ENCODE assay signal across 16 cellular contexts in the genomic region with DNA sequence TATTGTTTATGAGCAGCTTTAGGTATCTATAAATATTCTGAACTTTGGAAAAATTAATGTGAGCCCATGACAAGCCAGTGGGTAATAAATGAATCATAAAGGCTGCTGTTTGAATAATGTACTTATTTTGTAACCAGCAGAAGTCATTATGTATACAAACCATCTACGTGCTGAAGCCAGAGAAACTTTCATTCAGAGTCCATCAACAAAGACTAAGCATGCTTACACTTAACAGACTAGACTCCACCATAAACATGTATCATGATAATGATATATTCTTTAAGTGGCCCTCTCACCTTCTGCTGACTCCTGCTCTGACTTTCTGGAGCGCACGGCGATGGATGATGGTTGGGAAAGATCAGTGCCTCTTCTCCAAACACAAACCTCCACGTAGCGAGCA.
DNase-seq lines count a peak whose midpoint lies in the region; ATAC-seq, FAIRE-seq and TF ChIP-seq lines count a peak whose summit lies in the region.
"Had no signal": no experiment of that assay in that cellular context is flagged by ENCODE, and none has a peak within 500 bp of the region (broad histone marks: within the 10 kb centered on the region; RNA-seq: fewer than 3 reads in every experiment).

No MANE protein-coding gene starts in this region.

- H3F3A ChIP-seq in SK-N-SH (replicated peaks; ENCODE audit: insufficient read depth) = peaks cover 7% of the 10 kb centered on the region

- H3K27me3 ChIP-seq in SK-N-SH (ENCODE audit: insufficient read depth) = no peaks in the 10 kb centered on the region
- H3K27me3 ChIP-seq in astrocyte (ENCODE audit: insufficient read depth, low read length) = no peaks in the 10 kb centered on the region
- H3K27me3 ChIP-seq in thoracic aorta (replicated peaks; ENCODE audit: insufficient read depth) = no peaks in the 10 kb centered on the region
- H3K27me3 ChIP-seq in HAP-1 (ENCODE audit: low read depth) = no peaks in the 10 kb centered on the region
- H3K27me3 ChIP-seq in Caco-2 (replicated peaks; ENCODE audit: control insufficient read depth, insufficient read depth, low read length) = no peaks in the 10 kb centered on the region
- H3K27me3 ChIP-seq: BLaER1 had no signal

- H3K27me3 Mint-ChIP-seq in astrocyte (ENCODE audit: low read depth, unreplicated experiment) (no peaks in the 10 kb centered on the region), Caco-2 (ENCODE audit: insufficient read depth, unreplicated experiment) (no peaks in the 10 kb centered on the region)
- H3K27me3 Mint-ChIP-seq: CD8-positive, alpha-beta memory T cell had no signal

- POLR2A ChIA-PET in SK-N-SH (lab: Yijun Ruan, JAX) (no interaction called here), GM10248 (lab: Yijun Ruan, JAX) (no interaction called here), Caco-2 (lab: Charles Lee) (no interaction called here)

- H3K4me3 Mint-ChIP-seq in astrocyte (ENCODE audit: unreplicated experiment) (no peak overlapping the region), Caco-2 (ENCODE audit: unreplicated experiment) (no peak overlapping the region)
- H3K4me3 Mint-ChIP-seq: CD8-positive, alpha-beta memory T cell; GM23338 had no signal

- H3K4me1 ChIP-seq in SK-N-SH (ENCODE audit: control insufficient read depth in 1 of 2, insufficient read depth in 2 of 2, low read depth in 1 of 2, low read length in 1 of 2) (peaks cover 0 to 8% of the 10 kb centered on the region in 2 experiments; a peak in 1 of 4 replicates), astrocyte (ENCODE audit: insufficient read depth, low read length) (peaks cover 4% of the 10 kb centered on the region), thoracic aorta (ENCODE audit: control insufficient read depth in 1 of 2, low read depth in 2 of 2) (peaks cover 0 to 6% of the 10 kb centered on the region in 2 donors), HAP-1 (no peaks in the 10 kb centered on the region), Caco-2 (no peaks in the 10 kb centered on the region)

- DNase-seq in SK-N-SH (no peak), astrocyte (ENCODE audit: low read depth) (no peak), foreskin fibroblast (peak; percentile 5 to 31), thoracic aorta (ENCODE audit: low spot score) (no peak), HAP-1 (ENCODE audit: low spot score in 2 of 2) (no peak), GM10248 (ENCODE audit: extremely low spot score) (no peak), Caco-2 (no peak)
- DNase-seq: AML-193; CD8-positive, alpha-beta memory T cell; DMS53; GF-D8; H7 had no signal

- H3K4me2 ChIP-seq in SK-N-SH (peak overlapping the region; percentile 37; the same call in 1 of the 2 replicates), astrocyte (ENCODE audit: low read length) (peak overlapping the region; percentile 23)
- H3K4me2 ChIP-seq: BLaER1, GM23338 had no signal

- no peak for TF ChIP-seq EP300 in SK-N-SH (IDR thresholded peaks at IDR 0.05; ENCODE audit: borderline replicate concordance in 1 of 2, low read depth in 1 of 2, low read length in 1 of 2)

- no peak for TF ChIP-seq RAD21 in SK-N-SH (IDR thresholded peaks at IDR 0.05; ENCODE audit: low read length)

- ATAC-seq in SK-N-SH treated with all-trans-retinoic acid at 6 μM for 48 hours (no peak), thoracic aorta (ENCODE audit: insufficient number of reproducible peaks, low FRiP score, low read depth) (no peak)
- ATAC-seq: GM23338 had no signal

- FAIRE-seq in astrocyte (lab: Jason Lieb, UNC) = no peak

- H3K9me2 ChIP-seq in SK-N-SH = no peaks in the 10 kb centered on the region

- TF ChIP-seq CTCF in SK-N-SH (IDR thresholded peaks at IDR 0.05) (no peak), astrocyte (IDR thresholded peaks at IDR 0.05; ENCODE audit: insufficient read depth, low read depth, low read length) (no peak), foreskin fibroblast (IDR thresholded peaks at IDR 0.05; ENCODE audit: low read depth, low read length) (no peak), thoracic aorta (IDR thresholded peaks at IDR 0.05) (no peak), GM10248 (IDR thresholded peaks at IDR 0.05; ENCODE audit: control extremely low read depth, extremely low read depth, low read depth, missing control alignments) (no peak), Caco-2 (IDR thresholded peaks at IDR 0.05; ENCODE audit: insufficient read depth in 1 of 2, low read depth in 1 of 2, low read length in 1 of 2, severe bottlenecking in 1 of 2, unreplicated experiment in 1 of 2) (no peak)

- WGBS in SK-N-SH (ENCODE audit: low lambda C conversion rate) = 70% methylated on average over 6 of the region's 6 CpGs

- no peaks in the 10 kb centered on the region for H3K36me3 ChIP-seq in SK-N-SH (replicated peaks in 1 of 2; ENCODE audit: control insufficient read depth in 1 of 2, insufficient read depth in 2 of 2, low read length in 1 of 2)
- H3K36me3 ChIP-seq in astrocyte (ENCODE audit: insufficient read depth, low read length) = no peaks in the 10 kb centered on the region
- H3K36me3 ChIP-seq in thoracic aorta = no peaks in the 10 kb centered on the region
- no peaks in the 10 kb centered on the region for H3K36me3 ChIP-seq in HAP-1 (replicated peaks)
- no peaks in the 10 kb centered on the region for H3K36me3 ChIP-seq in Caco-2 (ENCODE audit: control insufficient read depth, insufficient read depth, low read length)
- H3K36me3 ChIP-seq: BLaER1 had no signal

- H2AFZ ChIP-seq in SK-N-SH (ENCODE audit: low read depth) = no peak overlapping the region
- H2AFZ ChIP-seq in astrocyte (ENCODE audit: low read depth, low read length) = no peak overlapping the region
- H2AFZ ChIP-seq: GM23338 had no signal

- CTCF ChIA-PET in SK-N-SH (lab: Yijun Ruan, JAX) = interaction anchor here (1.2 kb wide), 1 partner anchor 9 kb away, joined by 3 read pairs; no protein-coding TSS in a partner anchor
- CTCF ChIA-PET in GM10248 (lab: Yijun Ruan, JAX) = no interaction called here
- CTCF ChIA-PET in Caco-2 (lab: Charles Lee) = no interaction called here

- H3K4me3 ChIP-seq in SK-N-SH (ENCODE audit: low read depth in 2 of 2, low read length in 1 of 2) (no peak overlapping the region), astrocyte (ENCODE audit: insufficient read depth, low read depth, low read length) (no peak overlapping the region), foreskin fibroblast (ENCODE audit: low read depth in 1 of 2, low read length in 2 of 2) (no peak overlapping the region), thoracic aorta (no peak overlapping the region), HAP-1 (no peak overlapping the region), Caco-2 (ENCODE audit: low read depth, low read length) (no peak overlapping the region)
- H3K4me3 ChIP-seq: BLaER1, GM23338 had no signal

- H3K79me2 ChIP-seq in SK-N-SH (ENCODE audit: insufficient read depth) (no peaks in the 10 kb centered on the region), astrocyte (ENCODE audit: insufficient read depth, low read length) (no peaks in the 10 kb centered on the region)

- H3K9me3 Mint-ChIP-seq in astrocyte (ENCODE audit: unreplicated experiment) (peaks cover 8% of the 10 kb centered on the region), Caco-2 (ENCODE audit: unreplicated experiment) (no peaks in the 10 kb centered on the region)

- H3K27ac ChIP-seq in SK-N-SH (ENCODE audit: low read depth in 2 of 2, low read length in 1 of 2) (peak overlapping the region in 1 of 2 experiments; percentile 60; a peak in 2 of 4 replicates), astrocyte (ENCODE audit: low read depth, low read length) (peak overlapping the region; percentile 23), thoracic aorta (peak overlapping the region; percentile 23 to 61)
- H3K27ac ChIP-seq: 22Rv1, BLaER1 had no signal

- intact Hi-C loops in Caco-2 (cut with micrococcal nuclease; ENCODE audit: unreplicated experiment) = no loop called here

- H3K9me3 ChIP-seq in SK-N-SH (peaks cover 12% of the 10 kb centered on the region; the same call in 1 of the 2 replicates), astrocyte (ENCODE audit: insufficient read depth, low read depth, low read length) (peaks cover 7% of the 10 kb centered on the region), thoracic aorta (peaks cover 7% of the 10 kb centered on the region), HAP-1 (no peaks in the 10 kb centered on the region), Caco-2 (no peaks in the 10 kb centered on the region; the same call in 1 of the 2 replicates)

- H3K9ac ChIP-seq in SK-N-SH (peak overlapping the region; percentile 27; the same call in 1 of the 2 replicates), astrocyte (ENCODE audit: low read length) (no peak overlapping the region)
- H3K9ac ChIP-seq: BLaER1 had no signal

- no TSS peak for BruUV-seq in Caco-2 (replicated peaks; lab: Mats Ljungman, UMichigan)

- H4K20me1 ChIP-seq in SK-N-SH (ENCODE audit: insufficient read depth) (no peaks in the 10 kb centered on the region), astrocyte (ENCODE audit: insufficient read depth, low read length) (no peaks in the 10 kb centered on the region)
- H4K20me1 ChIP-seq: BLaER1 had no signal

- peaks cover 6% of the 10 kb centered on the region for H3K4me1 Mint-ChIP-seq in astrocyte (ENCODE audit: low read depth, unreplicated experiment)
- H3K4me1 Mint-ChIP-seq in Caco-2 (ENCODE audit: low read depth, unreplicated experiment) = no peaks in the 10 kb centered on the region
- H3K4me1 Mint-ChIP-seq: CD8-positive, alpha-beta memory T cell; GM23338 had no signal

- H3K36me3 Mint-ChIP-seq in astrocyte (ENCODE audit: low read depth, unreplicated experiment) (no peaks in the 10 kb centered on the region), Caco-2 (ENCODE audit: insufficient read depth, unreplicated experiment) (no peaks in the 10 kb centered on the region)

- in situ Hi-C loops in HAP-1 (cut with MboI; ENCODE audit: low sequenced_read_pairs) = no loop called here

- H3K27ac Mint-ChIP-seq in astrocyte (ENCODE audit: unreplicated experiment) (no peak overlapping the region), Caco-2 (ENCODE audit: unreplicated experiment) (no peak overlapping the region)
- H3K27ac Mint-ChIP-seq: CD8-positive, alpha-beta memory T cell; GM23338 had no signal

TF ChIP-seq in SK-N-SH, 30 proteins besides CTCF, POLR2A, EP300 and RAD21 (continues in another document):
- TF ChIP-seq NRF1 (IDR thresholded peaks at IDR 0.05; ENCODE audit: low read depth, low read length) (no peak), TCF12 (IDR thresholded peaks at IDR 0.05) (no peak), SIN3A (IDR thresholded peaks at IDR 0.05; ENCODE audit: borderline replicate concordance, low read depth, low read length) (no peak)

TF ChIP-seq in SK-N-SH treated with all-trans-retinoic acid at 6 μM for 48 hours, 23 proteins besides CTCF, POLR2A, EP300 and RAD21:
- TF ChIP-seq ZNF8 (CRISPR knock-in tag; IDR thresholded peaks at IDR 0.05) (no peak), SNAI2 (CRISPR knock-in tag; IDR thresholded peaks at IDR 0.05) (no peak), PPARA (CRISPR knock-in tag; IDR thresholded peaks at IDR 0.05; ENCODE audit: borderline replicate concordance) (no peak), ZFP30 (CRISPR knock-in tag; IDR thresholded peaks at IDR 0.05) (no peak), ZNF565 (CRISPR knock-in tag; conservative IDR thresholded peaks at IDR 0.05; ENCODE audit: low read depth) (no peak), CSDC2 (CRISPR knock-in tag; IDR thresholded peaks at IDR 0.05) (no peak), ZC3H10 (CRISPR knock-in tag; IDR thresholded peaks at IDR 0.05) (no peak)

Comparison
In these comparisons a context has a peak if more than half of its experiments do, and no peak if none do; other contexts are left out.
1. DNase-seq: peak in foreskin fibroblast (2 of 2); none in SK-N-SH (single experiment), astrocyte (single experiment), thoracic aorta (single experiment), HAP-1 (0 of 2), GM10248 (single experiment) and Caco-2 (0 of 2).